Comparison of ENCODE assay signal across 11 cellular contexts in the genomic region with DNA sequence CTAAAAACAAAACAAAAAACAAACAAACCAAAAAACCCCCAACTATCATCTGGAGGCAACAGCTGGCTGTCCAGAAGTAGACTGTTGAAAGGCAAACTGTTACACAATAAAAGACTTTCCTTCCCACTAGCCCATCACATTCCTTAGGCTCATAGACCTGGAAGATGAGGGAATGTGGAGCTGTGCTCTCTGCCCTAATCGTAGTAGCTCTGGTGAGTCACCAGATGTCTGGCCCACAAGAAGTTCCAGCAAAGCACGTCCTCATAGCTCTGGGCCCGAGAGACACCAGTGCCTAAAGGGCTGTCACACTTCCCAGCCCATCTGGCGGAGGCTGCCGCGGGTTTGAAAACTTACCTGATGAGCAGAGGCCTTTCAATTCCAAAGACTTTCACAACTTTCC.
DNase-seq lines count a peak whose midpoint lies in the region; ATAC-seq and TF ChIP-seq lines count a peak whose summit lies in the region.
"Had no signal": no experiment of that assay in that cellular context is flagged by ENCODE, and none has a peak within 500 bp of the region (broad histone marks: within the 10 kb centered on the region; RNA-seq: fewer than 3 reads in every experiment).

No MANE protein-coding gene starts in this region.

- WGBS in hepatocyte (ENCODE audit: low lambda C conversion rate, missing lambda C conversion rate): 33% methylated on average over 6 of the region's 6 CpGs
- 47% methylated on average over 6 of the region's 6 CpGs; no CpG with 5 or more reads in 1 of the 2 donors for WGBS in transverse colon (ENCODE audit: low coverage in 1 of 2), 2 donors

- TF ChIP-seq EP300 in transverse colon (IDR thresholded peaks at IDR 0.05; ENCODE audit: low read depth): no peak

- intact Hi-C loops in transverse colon (cut with DNase I; ENCODE audit: low total_unique reads): no loop called here

- DNase-seq in HS-5 (ENCODE audit: low read depth) (peak; percentile 58), astrocyte of the spinal cord (ENCODE audit: low read depth, low spot score) (peak; percentile 20), hepatocyte (ENCODE audit: low spot score) (peak; percentile 75), transverse colon (peak; percentile 44), OCI-M2 (lab: John Stamatoyannopoulos, UW; ENCODE audit: unreplicated experiment) (no peak), NCI-H2227 (lab: John Stamatoyannopoulos, UW; ENCODE audit: unreplicated experiment) (no peak)
- DNase-seq: activated T-cell treated with anti-CD3 and anti-CD28 coated beads, Interleukin-2, amount 50 U/mL, for 1 hour; MV-4-11; ovary had no signal

- in situ Hi-C loops in astrocyte of the spinal cord (cut with HindIII; ENCODE audit: low sequenced_read_pairs): no loop called here
- in situ Hi-C loops in transverse colon (cut with MboI; ENCODE audit: low pct_ligation_motif_present in 1 of 4, low pct_unique_long_range_greater_than_20kb in 1 of 4, low sequenced_read_pairs in 3 of 4): no loop called here

- no peak for TF ChIP-seq CTCF in astrocyte of the spinal cord (IDR thresholded peaks at IDR 0.05; ENCODE audit: low read depth, low read length)
- no peak for TF ChIP-seq CTCF in hepatocyte (IDR thresholded peaks at IDR 0.05; ENCODE audit: poor library complexity)
- TF ChIP-seq CTCF in transverse colon (IDR thresholded peaks at IDR 0.05): no peak

- H3K79me2 ChIP-seq in hepatocyte: no peaks in the 10 kb centered on the region

- H3K4me3 ChIP-seq in astrocyte of the spinal cord (ENCODE audit: low read depth, low read length): no peak overlapping the region
- H3K4me3 ChIP-seq in hepatocyte: no peak overlapping the region
- H3K4me3 ChIP-seq in transverse colon: no peak overlapping the region
- H3K4me3 ChIP-seq: ovary, vagina had no signal

- no peaks in the 10 kb centered on the region for H3K9me3 ChIP-seq in hepatocyte (ENCODE audit: low read depth)
- H3K9me3 ChIP-seq in transverse colon: no peaks in the 10 kb centered on the region
- H3K9me3 ChIP-seq: ovary, vagina had no signal

- H2AFZ ChIP-seq in hepatocyte: no peak overlapping the region

- no peak for ATAC-seq in HG03378 (IDR thresholded peaks at IDR 0.05; ENCODE audit: unreplicated experiment)

- no peaks in the 10 kb centered on the region for H3K9me2 ChIP-seq in hepatocyte (replicated peaks; ENCODE audit: insufficient read depth)

- no peak for TF ChIP-seq POLR2A in transverse colon (IDR thresholded peaks at IDR 0.05)

- H3K4me2 ChIP-seq in hepatocyte: peak overlapping the region; percentile 22

- no peaks in the 10 kb centered on the region for H3K27me3 ChIP-seq in hepatocyte
- H3K27me3 ChIP-seq in transverse colon: no peaks in the 10 kb centered on the region
- H3K27me3 ChIP-seq: ovary, vagina had no signal

- H3K36me3 ChIP-seq in hepatocyte (replicated peaks; ENCODE audit: insufficient read depth, low read depth) (no peaks in the 10 kb centered on the region), transverse colon (no peaks in the 10 kb centered on the region)
- H3K36me3 ChIP-seq: ovary, vagina had no signal

- no peaks in the 10 kb centered on the region for H4K20me1 ChIP-seq in hepatocyte (ENCODE audit: insufficient read depth, poor library complexity, severe bottlenecking)

- peaks cover 9% of the 10 kb centered on the region for H3K4me1 ChIP-seq in hepatocyte (ENCODE audit: insufficient read depth)
- peaks cover 0 to 24% (median 7%) of the 10 kb centered on the region in 4 donors for H3K4me1 ChIP-seq in transverse colon

- H3K27ac ChIP-seq in hepatocyte: peak overlapping the region; percentile 76
- peak overlapping the region in 1 of 4 donors; percentile 42 for H3K27ac ChIP-seq in transverse colon
- H3K27ac ChIP-seq: ovary, vagina had no signal

Comparison
In these comparisons a context has a peak if more than half of its experiments do, and no peak if none do; other contexts are left out.
1. DNase-seq: peak in HS-5 (single experiment), astrocyte of the spinal cord (single experiment), hepatocyte (single experiment) and transverse colon (single experiment); none in OCI-M2 (single experiment) and NCI-H2227 (single experiment).